In the genomic region with DNA sequence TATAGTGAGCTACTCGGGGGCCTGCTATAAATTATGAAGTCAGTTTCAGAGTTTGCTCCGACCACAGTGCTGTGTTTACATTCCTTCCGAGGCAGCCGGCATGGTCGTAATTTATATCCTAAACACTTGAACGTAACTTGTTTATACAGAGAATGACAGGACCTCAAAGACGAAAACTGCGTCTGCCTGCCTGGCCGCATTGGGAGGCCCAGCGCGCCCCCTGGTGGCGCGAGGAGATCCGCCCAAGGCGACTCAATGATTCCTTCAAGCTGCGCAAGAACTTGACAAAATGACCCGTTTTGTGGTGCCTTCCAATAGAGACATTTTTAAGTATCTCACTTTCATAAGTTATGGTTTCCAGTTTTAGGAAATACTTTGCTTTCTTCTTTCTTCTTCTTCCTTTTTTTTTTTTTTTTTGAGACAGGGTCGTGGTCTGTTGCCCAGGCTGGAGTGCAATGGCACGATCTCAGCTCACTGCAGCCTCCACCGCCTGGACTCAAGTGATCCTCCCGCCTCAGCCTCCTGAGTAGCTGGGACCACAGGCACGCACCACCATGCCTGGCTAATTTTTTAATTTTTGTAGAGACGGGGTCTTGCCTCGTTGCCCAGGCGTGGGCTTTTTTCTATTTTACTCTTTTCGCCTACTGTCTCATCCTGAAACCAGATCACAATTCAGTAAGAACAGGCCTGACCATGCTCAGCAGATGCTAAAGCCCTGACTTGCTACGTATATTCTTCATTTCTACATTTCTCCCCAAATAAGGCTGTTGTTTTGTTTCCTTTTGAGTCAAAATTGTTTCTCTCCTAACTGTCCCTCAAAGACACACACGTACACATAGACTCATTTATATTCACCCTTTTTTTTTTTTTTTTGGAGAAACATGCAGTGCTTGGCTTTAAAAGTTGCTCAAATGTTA, we compare ENCODE assay signal across 1 cellular context.
TF ChIP-seq lines count a peak whose summit lies in the region.

No MANE protein-coding gene starts in this region.

TF ChIP-seq in WTC11, 78 proteins besides CTCF, POLR2A, EP300 and RAD21 (continued from another document):
- TF ChIP-seq ZNF532 (CRISPR knock-in tag; IDR thresholded peaks at IDR 0.05; ENCODE audit: borderline replicate concordance) = no peak
- no peak for TF ChIP-seq NFYB (CRISPR knock-in tag; conservative IDR thresholded peaks at IDR 0.05; ENCODE audit: low read depth)
- TF ChIP-seq ATF1 (CRISPR knock-in tag; IDR thresholded peaks at IDR 0.05) = no peak
- TF ChIP-seq ZNF219 (CRISPR knock-in tag; IDR thresholded peaks at IDR 0.05; ENCODE audit: borderline replicate concordance) = no peak
- TF ChIP-seq, protein P1, sequence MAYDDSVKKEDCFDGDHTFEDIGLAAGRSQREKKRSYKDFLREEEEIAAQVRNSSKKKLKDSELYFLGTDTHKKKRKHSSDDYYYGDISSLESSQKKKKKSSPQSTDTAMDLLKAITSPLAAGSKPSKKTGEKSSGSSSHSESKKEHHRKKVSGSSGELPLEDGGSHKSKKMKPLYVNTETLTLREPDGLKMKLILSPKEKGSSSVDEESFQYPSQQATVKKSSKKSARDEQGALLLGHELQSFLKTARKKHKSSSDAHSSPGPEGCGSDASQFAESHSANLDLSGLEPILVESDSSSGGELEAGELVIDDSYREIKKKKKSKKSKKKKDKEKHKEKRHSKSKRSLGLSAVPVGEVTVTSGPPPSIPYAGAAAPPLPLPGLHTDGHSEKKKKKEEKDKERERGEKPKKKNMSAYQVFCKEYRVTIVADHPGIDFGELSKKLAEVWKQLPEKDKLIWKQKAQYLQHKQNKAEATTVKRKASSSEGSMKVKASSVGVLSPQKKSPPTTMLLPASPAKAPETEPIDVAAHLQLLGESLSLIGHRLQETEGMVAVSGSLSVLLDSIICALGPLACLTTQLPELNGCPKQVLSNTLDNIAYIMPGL (CRISPR knock-in tag; IDR thresholded peaks at IDR 0.05) = no peak
